In the genomic region with DNA sequence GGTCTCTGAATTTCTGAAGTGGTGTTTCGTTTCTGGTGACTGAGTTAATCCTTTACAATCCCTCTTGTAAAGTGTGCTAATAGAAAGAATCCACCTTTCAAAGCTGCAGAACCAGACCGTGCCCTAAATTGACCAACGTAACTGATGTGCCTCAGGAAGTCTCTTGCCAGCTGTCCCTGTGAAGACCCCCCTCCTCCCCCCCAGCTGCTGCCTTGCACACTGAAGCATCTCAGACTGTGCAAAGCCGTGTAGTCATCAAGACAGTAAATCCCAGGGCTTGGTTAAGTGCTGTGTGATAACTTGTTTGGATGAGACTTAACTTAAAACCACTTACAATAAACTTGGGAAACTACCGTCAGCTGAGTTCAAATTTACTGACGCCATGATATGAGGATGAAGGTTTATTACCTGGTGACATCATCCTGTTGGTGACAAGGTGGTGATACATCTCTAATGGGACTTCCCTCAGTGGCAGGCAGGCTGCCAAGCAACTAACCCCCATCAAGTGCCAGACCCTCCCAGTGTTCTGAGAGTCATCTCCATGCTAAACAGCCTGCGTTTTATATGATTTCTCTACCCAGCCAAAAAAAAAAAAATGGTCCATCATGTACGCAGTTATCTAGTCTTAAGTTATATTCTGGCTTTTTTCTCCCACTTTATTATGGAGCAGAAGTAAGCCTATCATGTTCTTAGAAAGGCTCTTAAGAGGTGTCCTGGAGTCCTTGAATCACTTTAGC, we compare ENCODE assay signal across 9 cellular contexts. TPM values are rescaled to one million over a fixed set of nuclear protein-coding genes. Genes with fewer than 3 reads are reported as not detected.
DNase-seq lines count a peak whose midpoint lies in the region; ATAC-seq, FAIRE-seq and TF ChIP-seq lines count a peak whose summit lies in the region.
"Not testable (repeated sequence)": the region's sequence is repeated elsewhere in the genome, so short reads cannot be mapped to it uniquely, and the experiment has no call there.
"Had no signal": no experiment of that assay in that cellular context is flagged by ENCODE, and none has a peak within 500 bp of the region (broad histone marks: within the 10 kb centered on the region; RNA-seq: fewer than 3 reads in every experiment).

No MANE protein-coding gene starts in this region.

- not testable (repeated sequence) for FAIRE-seq in GM12878 (lab: Jason Lieb, UNC)

- H3K9me2 ChIP-seq in Karpas-422 (replicated peaks; ENCODE audit: insufficient read depth, low read length), result not testable (repeated sequence)

- peaks cover 18% of the 10 kb centered on the region for H3K79me2 ChIP-seq in Karpas-422 (ENCODE audit: low read length)
- peaks cover 25% of the 10 kb centered on the region for H3K79me2 ChIP-seq in GM12878 (ENCODE audit: control insufficient read depth, insufficient read depth, low read length)

- TF ChIP-seq EP300 in GM12878 (IDR thresholded peaks at IDR 0.05; ENCODE audit: borderline replicate concordance in 1 of 2, control insufficient read depth in 1 of 2, low read depth in 2 of 2, low read length in 2 of 2), result not testable (repeated sequence)

- H3K4me2 ChIP-seq in Karpas-422 (ENCODE audit: low read depth, low read length, poor library complexity, severe bottlenecking); GM12878 (ENCODE audit: control insufficient read depth, insufficient read depth): not testable (repeated sequence)

- H3K9me3 Mint-ChIP-seq in activated CD8-positive, alpha-beta T cell treated with anti-CD3 and anti-CD28 coated beads, Interleukin-2, amount 10 ng/mL, durations not matched to agents 7 days and 5 days (ENCODE audit: insufficient read depth); neural crest cell: not testable (repeated sequence)

- not testable (repeated sequence) for TF ChIP-seq RAD21 in GM12878 (IDR thresholded peaks at IDR 0.05; ENCODE audit: insufficient read depth, low read depth, low read length)

- H3K36me3 ChIP-seq in Karpas-422 (ENCODE audit: insufficient read depth, low read length), result peaks cover 36% of the 10 kb centered on the region
- H3K36me3 ChIP-seq in GM12878 (ENCODE audit: control insufficient read depth in 2 of 2, insufficient read depth in 2 of 2, low read length in 1 of 2), result peaks cover 7 to 23% of the 10 kb centered on the region in 2 experiments

- RAD21 ChIA-PET in GM12878 (lab: Charles Lee; ENCODE audit: unreplicated experiment), result not testable (repeated sequence)

- H3K27me3 ChIP-seq in Karpas-422 (ENCODE audit: low read length); GM12878 (replicated peaks in 1 of 2; ENCODE audit: control insufficient read depth in 2 of 2, insufficient read depth in 2 of 2, low read length in 1 of 2); foreskin keratinocyte: not testable (repeated sequence)

- not testable (repeated sequence) for BruUV-seq in GM12878 (replicated peaks; lab: Mats Ljungman, UMichigan)

- POLR2A ChIA-PET in activated CD8-positive, alpha-beta T cell treated with anti-CD3 and anti-CD28 coated beads, Interleukin-2, amount 10 ng/mL, durations not matched to agents 7 days and 5 days (lab: Charles Lee); GM12878 (lab: Charles Lee): not testable (repeated sequence)

- 0 out of 2 replicates have a peak, but pooled peaks have one; percentile 41 for TF ChIP-seq POLR2A in GM12878 (IDR thresholded peaks at IDR 0.05; ENCODE audit: low read depth, low read length)

- H3K27ac ChIP-seq in Karpas-422 (ENCODE audit: low read length); GM12878 (ENCODE audit: control insufficient read depth, insufficient read depth): not testable (repeated sequence)
- H3K27ac ChIP-seq in foreskin keratinocyte, result peak overlapping the region; percentile 83

- not testable (repeated sequence) for ATAC-seq in activated CD8-positive, alpha-beta T cell treated with anti-CD3 and anti-CD28 coated beads, Interleukin-2, amount 10 ng/mL, durations not matched to agents 7 days and 5 days
- peak; percentile 33; the same call in 2 of the 3 replicates for ATAC-seq in GM12878
- ATAC-seq in foreskin keratinocyte, result peak; percentile 39

- H3K4me1 Mint-ChIP-seq in activated CD8-positive, alpha-beta T cell treated with anti-CD3 and anti-CD28 coated beads, Interleukin-2, amount 10 ng/mL, durations not matched to agents 7 days and 5 days (ENCODE audit: low read depth), result peaks cover 54% of the 10 kb centered on the region
- H3K4me1 Mint-ChIP-seq in neural crest cell, result peaks cover 45% of the 10 kb centered on the region

- not testable (repeated sequence) for H3K27me3 Mint-ChIP-seq in activated CD8-positive, alpha-beta T cell treated with anti-CD3 and anti-CD28 coated beads, Interleukin-2, amount 10 ng/mL, durations not matched to agents 7 days and 5 days (ENCODE audit: low read depth); neural crest cell (ENCODE audit: low read depth)

- SMC1A ChIA-PET in GM12878 (lab: Charles Lee; ENCODE audit: uncharacterized antibody, unreplicated experiment), result interaction anchor here (2.8 kb wide), 1 partner anchor 59 kb away, joined by 14 read pairs; no protein-coding TSS in a partner anchor

- peak overlapping the region; percentile 24 for H3K27ac Mint-ChIP-seq in activated CD8-positive, alpha-beta T cell treated with anti-CD3 and anti-CD28 coated beads, Interleukin-2, amount 10 ng/mL, durations not matched to agents 7 days and 5 days
- not testable (repeated sequence) for H3K27ac Mint-ChIP-seq in neural crest cell (ENCODE audit: unreplicated experiment)

- H3K4me1 ChIP-seq in Karpas-422 (ENCODE audit: low read length), result not testable (repeated sequence)
- H3K4me1 ChIP-seq in GM12878 (ENCODE audit: control insufficient read depth, insufficient read depth, low read length) (peaks cover 23% of the 10 kb centered on the region), foreskin keratinocyte (peaks cover 26% of the 10 kb centered on the region)

- 90% methylated on average over 8 of the region's 8 CpGs for WGBS in GM12878 (ENCODE audit: insufficient coverage, insufficient replicate concordance, low lambda C conversion rate, missing lambda C conversion rate)

- in situ Hi-C loops in GM12878 (cut with MboI), result not testable (repeated sequence)

- CTCF ChIA-PET in activated CD8-positive, alpha-beta T cell treated with anti-CD3 and anti-CD28 coated beads, Interleukin-2, amount 10 ng/mL, durations not matched to agents 7 days and 5 days (lab: Charles Lee); GM12878 (lab: Yijun Ruan, JAX): not testable (repeated sequence)

- intact Hi-C loops in GM12878 (cut with micrococcal nuclease; ENCODE audit: unreplicated experiment), result loop anchor here (10.0 kb wide), 1 partner anchor 130 kb away; no protein-coding TSS in a partner anchor

- not testable (repeated sequence) for H3K4me3 Mint-ChIP-seq in activated CD8-positive, alpha-beta T cell treated with anti-CD3 and anti-CD28 coated beads, Interleukin-2, amount 10 ng/mL, durations not matched to agents 7 days and 5 days
- peak overlapping the region; percentile 27 for H3K4me3 Mint-ChIP-seq in neural crest cell

- H2AFZ ChIP-seq in Karpas-422 (ENCODE audit: low read length); GM12878 (ENCODE audit: control insufficient read depth, low read depth, low read length): not testable (repeated sequence)

- H3K36me3 Mint-ChIP-seq in activated CD8-positive, alpha-beta T cell treated with anti-CD3 and anti-CD28 coated beads, Interleukin-2, amount 10 ng/mL, durations not matched to agents 7 days and 5 days (ENCODE audit: low read depth), result peaks cover 57% of the 10 kb centered on the region
- peaks cover 22% of the 10 kb centered on the region for H3K36me3 Mint-ChIP-seq in neural crest cell (ENCODE audit: low read depth)

- H4K20me1 ChIP-seq in Karpas-422 (ENCODE audit: insufficient read depth, low read depth, low read length), result peaks cover 43% of the 10 kb centered on the region
- not testable (repeated sequence) for H4K20me1 ChIP-seq in GM12878 (ENCODE audit: control insufficient read depth, insufficient read depth)

- not testable (repeated sequence) for H3K4me3 ChIP-seq in Karpas-422 (ENCODE audit: low read length); GM12878

- not testable (repeated sequence) for H3K9me3 ChIP-seq in Karpas-422 (ENCODE audit: low read length); GM12878 (replicated peaks; ENCODE audit: control insufficient read depth, insufficient read depth, low read length)

- DNase-seq in DMS 273 (lab: John Stamatoyannopoulos, UW; ENCODE audit: unreplicated experiment) (peak; percentile 62), Karpas-422 (peak; percentile 63), RKO (ENCODE audit: low spot score) (peak; percentile 86), foreskin keratinocyte (peak in 1 of 2 donors; percentile 91)
- DNase-seq in activated CD8-positive, alpha-beta T cell treated with anti-CD3 and anti-CD28 coated beads, Interleukin-2, amount 10 ng/mL, durations not matched to agents 7 days and 5 days; GM12878 (ENCODE audit: low read depth, low spot score); neural crest cell (ENCODE audit: low read depth, low spot score): not testable (repeated sequence)

- not testable (repeated sequence) for H3K9ac ChIP-seq in Karpas-422 (ENCODE audit: low read length); GM12878 (ENCODE audit: control insufficient read depth, insufficient read depth, low read length)

- not testable (repeated sequence) for TF ChIP-seq CTCF in GM12878 (IDR thresholded peaks at IDR 0.05 in 2 of 3, conservative IDR thresholded peaks at IDR 0.05 in 1 of 3; ENCODE audit: control insufficient read depth in 2 of 3, extremely low read depth in 1 of 3, insufficient read depth in 1 of 3, low read depth in 3 of 3, low read length in 3 of 3); foreskin keratinocyte (conservative IDR thresholded peaks at IDR 0.05); neural crest cell (conservative IDR thresholded peaks at IDR 0.05)

RNA-seq across cellular contexts. Expression of a gene that starts 20.5 kb away (rescaled TPM):
- not detected in 2 replicates for total RNA-seq in Karpas-422 (2014; rRNA removed; shearing (Covaris generic); ENCODE audit: low replicate concordance)
- total RNA-seq in activated CD8-positive, alpha-beta T cell treated with anti-CD3 and anti-CD28 coated beads, Interleukin-2, amount 10 ng/mL, durations not matched to agents 7 days and 5 days, result not detected
- not detected in 2 replicates for total RNA-seq in GM12878 (2013; cell fraction: nucleolus; rRNA removed)
- total RNA-seq in GM12878 (2014; rRNA removed), result 0.23 TPM in 1 of 2 replicates, not detected in the other
- total RNA-seq in GM12878 (2014; rRNA removed; fragmentation: Illumina TruSeq; extraction: Trizol), result not detected in 2 replicates
- 0.13 and 0.41 TPM in 2 replicates for total RNA-seq in GM12878 (2021)
- 0.12 TPM for polyA plus RNA-seq in GM12878 (2011; ENCODE audit: low read depth)
- polyA plus RNA-seq in GM12878 (2011; rRNA removed), result 0.08 and 0.17 TPM in 2 replicates
- 0.06 and 0.12 TPM in 2 replicates for polyA plus RNA-seq in GM12878 (2011; cell fraction: cytosol; rRNA removed)
- polyA plus RNA-seq in GM12878 (2011; cell fraction: nucleus; rRNA removed), result 0.15 and 1.2 TPM in 2 replicates
- polyA plus RNA-seq in GM12878 (2012), result 0.28 TPM in 1 of 2 replicates, not detected in the other
- polyA plus RNA-seq in GM12878 (2014; fragmentation: Illumina TruSeq; extraction: Trizol), result not detected in 2 replicates
- polyA plus RNA-seq in GM12878 (2014; fragmentation: Nextera tagmentation; extraction: Ambion mirVana), result not detected
- 0.18 TPM in 1 of 2 replicates, not detected in the other for polyA plus RNA-seq in GM12878 (2014; rRNA removed)
- polyA plus RNA-seq in GM12878 (2016; fragmentation: Nextera tagmentation; extraction: Ambion mirVana), result under 1 TPM in 1 of 2 experiments, not detected in 1; 0.24 TPM
- not detected in 2 replicates for polyA minus RNA-seq in GM12878 (2011; rRNA and poly(A)+ RNA removed)
- not detected in 2 replicates for polyA minus RNA-seq in GM12878 (2011; cell fraction: cytosol; rRNA and poly(A)+ RNA removed)
- polyA minus RNA-seq in GM12878 (2011; cell fraction: nucleus; rRNA and poly(A)+ RNA removed), result not detected in 2 replicates
- total RNA-seq in foreskin keratinocyte, result 23.4 and 38.5 TPM in 2 replicates
- 21.4 and 31.8 TPM in 2 replicates for polyA plus RNA-seq in foreskin keratinocyte
- total RNA-seq in neural crest cell, result 4.5 and 5.1 TPM in 2 replicates
- polyA plus RNA-seq: neural cell had no signal

RNA-seq across cellular contexts. Expression of a gene that starts 25.3 kb away (rescaled TPM):
- 0.37 and 0.69 TPM in 2 replicates for total RNA-seq in Karpas-422 (2014; rRNA removed; shearing (Covaris generic); ENCODE audit: low replicate concordance)
- not detected for total RNA-seq in activated CD8-positive, alpha-beta T cell treated with anti-CD3 and anti-CD28 coated beads, Interleukin-2, amount 10 ng/mL, durations not matched to agents 7 days and 5 days
- total RNA-seq in GM12878 (2013; cell fraction: nucleolus; rRNA removed), result 2.4 TPM in 2 replicates
- total RNA-seq in GM12878 (2014; rRNA removed) (0.44 TPM in 1 of 2 replicates, not detected in the other), GM12878 (2014; rRNA removed; fragmentation: Illumina TruSeq; extraction: Trizol) (0.18 TPM in 1 of 2 replicates, not detected in the other), GM12878 (2021) (0.37 and 0.95 TPM in 2 replicates), foreskin keratinocyte (0.63 and 0.88 TPM in 2 replicates), neural crest cell (0.41 and 0.75 TPM in 2 replicates)
- not detected for polyA plus RNA-seq in GM12878 (2011; ENCODE audit: low read depth)
- polyA plus RNA-seq in GM12878 (2011; rRNA removed) (0.22 and 0.49 TPM in 2 replicates), GM12878 (2014; fragmentation: Illumina TruSeq; extraction: Trizol) (not detected in 2 replicates), GM12878 (2014; fragmentation: Nextera tagmentation; extraction: Ambion mirVana) (under 1 TPM in 1 of 2 experiments, not detected in 1; 0.31 TPM), GM12878 (2014; rRNA removed) (0.51 TPM in 1 of 2 replicates, not detected in the other), GM12878 (2016; fragmentation: Nextera tagmentation; extraction: Ambion mirVana) (under 1 TPM; 0.37 to 0.55 TPM), foreskin keratinocyte (0.93 and 0.99 TPM in 2 replicates)
- 0.24 and 0.48 TPM in 2 replicates for polyA plus RNA-seq in GM12878 (2011; cell fraction: cytosol; rRNA removed)
- polyA plus RNA-seq in GM12878 (2011; cell fraction: nucleus; rRNA removed), result 0.50 and 1.4 TPM in 2 replicates
- 0.45 TPM in 1 of 2 replicates, not detected in the other for polyA plus RNA-seq in GM12878 (2012)
- polyA minus RNA-seq in GM12878 (2011; rRNA and poly(A)+ RNA removed), result not detected in 2 replicates
- not detected in 2 replicates for polyA minus RNA-seq in GM12878 (2011; cell fraction: cytosol; rRNA and poly(A)+ RNA removed)
- polyA minus RNA-seq in GM12878 (2011; cell fraction: nucleus; rRNA and poly(A)+ RNA removed), result not detected in 2 replicates
- total RNA-seq: activated CD4-positive, alpha-beta T cell treated with anti-CD3 and anti-CD28 coated beads for 36 hours had no signal

RNA-seq across cellular contexts. Expression of a gene that starts 27.6 kb away (rescaled TPM):
- 0.07 TPM in 1 of 2 replicates, not detected in the other for total RNA-seq in Karpas-422 (2014; rRNA removed; shearing (Covaris generic); ENCODE audit: low replicate concordance)
- under 1 TPM in 1 of 2 experiments, not detected in 1; 0.40 TPM for total RNA-seq in activated CD8-positive, alpha-beta T cell treated with anti-CD3 and anti-CD28 coated beads, Interleukin-2, amount 10 ng/mL, durations not matched to agents 7 days and 5 days
- not detected in 2 replicates for total RNA-seq in GM12878 (2013; cell fraction: nucleolus; rRNA removed)
- total RNA-seq in GM12878 (2014; rRNA removed) (0.34 TPM in 1 of 2 replicates, not detected in the other), GM12878 (2014; rRNA removed; fragmentation: Illumina TruSeq; extraction: Trizol) (not detected in 2 replicates), GM12878 (2021) (not detected in 2 replicates), foreskin keratinocyte (10.2 and 17.8 TPM in 2 replicates), neural crest cell (8.6 and 8.7 TPM in 2 replicates)
- not detected for polyA plus RNA-seq in GM12878 (2011; ENCODE audit: low read depth)
- polyA plus RNA-seq in GM12878 (2011; rRNA removed) (not detected in 2 replicates), GM12878 (2014; fragmentation: Illumina TruSeq; extraction: Trizol) (not detected in 2 replicates), GM12878 (2014; fragmentation: Nextera tagmentation; extraction: Ambion mirVana) (not detected), GM12878 (2014; rRNA removed) (not detected in 2 replicates), GM12878 (2016; fragmentation: Nextera tagmentation; extraction: Ambion mirVana) (not detected), foreskin keratinocyte (15.0 and 24.3 TPM in 2 replicates)
- 0.09 TPM in 1 of 2 replicates, not detected in the other for polyA plus RNA-seq in GM12878 (2011; cell fraction: cytosol; rRNA removed)
- polyA plus RNA-seq in GM12878 (2011; cell fraction: nucleus; rRNA removed), result 0.25 TPM in 1 of 2 replicates, not detected in the other
- polyA plus RNA-seq in GM12878 (2012), result not detected in 2 replicates
- 0.31 TPM in 1 of 2 replicates, not detected in the other for polyA minus RNA-seq in GM12878 (2011; rRNA and poly(A)+ RNA removed)
- not detected in 2 replicates for polyA minus RNA-seq in GM12878 (2011; cell fraction: cytosol; rRNA and poly(A)+ RNA removed)
- polyA minus RNA-seq in GM12878 (2011; cell fraction: nucleus; rRNA and poly(A)+ RNA removed), result not detected in 2 replicates
- total RNA-seq: activated CD4-positive, alpha-beta T cell treated with anti-CD3 and anti-CD28 coated beads for 36 hours had no signal
